Comparison of ENCODE assay signal across 14 cellular contexts in genomic region chr4:104519588-104519987, GRCh38.
DNase-seq lines count a peak whose midpoint lies in the region; ATAC-seq lines count a peak whose summit lies in the region.
"Had no signal": no experiment of that assay in that cellular context is flagged by ENCODE, and none has a peak within 500 bp of the region (broad histone marks: within the 10 kb centered on the region; RNA-seq: fewer than 3 reads in every experiment).

No MANE protein-coding gene starts in this region.

- ATAC-seq in GM18498 (IDR thresholded peaks at IDR 0.05; ENCODE audit: unreplicated experiment) (peak; percentile 93), GM19438 (IDR thresholded peaks at IDR 0.05; ENCODE audit: low read depth, unreplicated experiment) (peak; percentile 91), HG02759 (IDR thresholded peaks at IDR 0.05; ENCODE audit: unreplicated experiment) (peak; percentile 80), HG03354 (IDR thresholded peaks at IDR 0.05; ENCODE audit: poor library complexity, severe bottlenecking, unreplicated experiment) (peak; percentile 96)

- no peak for DNase-seq in superior temporal gyrus (ENCODE audit: extremely low spot score)
- DNase-seq in COLO668 (lab: John Stamatoyannopoulos, UW; ENCODE audit: unreplicated experiment), result no peak
- DNase-seq in DMS153 treated with DMSO at 0.1 percent for 48 hours (lab: John Stamatoyannopoulos, UW; ENCODE audit: unreplicated experiment), result no peak
- DNase-seq in NCI-H2081 treated with DMSO at 0.1 percent for 48 hours (lab: John Stamatoyannopoulos, UW), result no peak
- DNase-seq: activated CD8-positive, alpha-beta memory T cell treated with anti-CD3 and anti-CD28 coated beads for 24 hours; DMS53; IMR-90; NCI-H2029; retina; T-helper 1 cell had no signal
